In genomic region chrX:115562492-115562872, GRCh38 we compare ENCODE assay signal across 8 cellular contexts. TPM values are rescaled to one million over a fixed set of nuclear protein-coding genes. Genes with fewer than 3 reads are reported as not detected.
DNase-seq lines count a peak whose midpoint lies in the region; ATAC-seq and TF ChIP-seq lines count a peak whose summit lies in the region.

No MANE protein-coding gene starts in this region.

- TF ChIP-seq POLR2A in body of pancreas (IDR thresholded peaks at IDR 0.05): no peak

- H3K9me3 ChIP-seq in body of pancreas (no peaks in the 10 kb centered on the region), subcutaneous abdominal adipose tissue (ENCODE audit: control insufficient read depth in 5 of 5, low read length in 5 of 5) (no peaks in the 10 kb centered on the region)

- H3K27ac ChIP-seq in body of pancreas (peak overlapping the region in 3 of 4 donors; percentile 74 to 89 (median 83)), subcutaneous abdominal adipose tissue (ENCODE audit: low read depth, low read length) (peak overlapping the region; percentile 91)

- WGBS in body of pancreas, 2 donors: 35 to 47% methylated on average over 8 of the region's 8 CpGs

- H3K27me3 ChIP-seq in body of pancreas: no peaks in the 10 kb centered on the region
- H3K27me3 ChIP-seq in subcutaneous abdominal adipose tissue (ENCODE audit: control insufficient read depth in 5 of 5, insufficient read depth in 4 of 5, low read length in 5 of 5): peaks cover 5 to 31% (median 21%) of the 10 kb centered on the region in 5 donors

- DNase-seq in HT-29 (ENCODE audit: low spot score) (peak; percentile 24), body of pancreas (no peak), iPS-NIHi7 (ENCODE audit: extremely low spot score) (peak; percentile 22), posterior vena cava (ENCODE audit: low spot score) (no peak), OCI-M2 (lab: John Stamatoyannopoulos, UW; ENCODE audit: unreplicated experiment) (no peak)

- no peaks in the 10 kb centered on the region for H3K36me3 ChIP-seq in body of pancreas (replicated peaks in 1 of 2; ENCODE audit: insufficient read depth in 1 of 2, low read depth in 2 of 2)
- no peaks in the 10 kb centered on the region for H3K36me3 ChIP-seq in subcutaneous abdominal adipose tissue (ENCODE audit: control insufficient read depth in 5 of 5, insufficient read depth in 5 of 5, low read length in 5 of 5)

- intact Hi-C loops in body of pancreas (cut with DNase I): no loop called here
- intact Hi-C loops in posterior vena cava (cut with DNase I): loop anchor here (2.0 to 10.0 kb wide), 3 partner anchors 36 to 228 kb away; no protein-coding TSS in a partner anchor

- H3K9ac ChIP-seq in subcutaneous abdominal adipose tissue (ENCODE audit: low read length in 5 of 5): peak overlapping the region in 4 of 5 donors; percentile 71 to 84 (median 76)

- no peak overlapping the region for H3K4me3 ChIP-seq in body of pancreas
- H3K4me3 ChIP-seq in subcutaneous abdominal adipose tissue (ENCODE audit: low read depth in 1 of 5, low read length in 5 of 5): peak overlapping the region; percentile 65 to 82 (median 79)

- ATAC-seq in body of pancreas (no peak), GM18502 (IDR thresholded peaks at IDR 0.05; ENCODE audit: poor library complexity, unreplicated experiment) (no peak), HG03520 (IDR thresholded peaks at IDR 0.05; ENCODE audit: unreplicated experiment) (no peak)

- no peak for TF ChIP-seq CTCF in body of pancreas (IDR thresholded peaks at IDR 0.05)

- peaks cover 35% of the 10 kb centered on the region for H3K4me1 ChIP-seq in body of pancreas
- H3K4me1 ChIP-seq in subcutaneous abdominal adipose tissue (ENCODE audit: control insufficient read depth in 5 of 5, insufficient read depth in 5 of 5, low read length in 5 of 5): peaks cover 0 to 34% (median 14%) of the 10 kb centered on the region in 5 donors

RNA-seq across cellular contexts. Expression of gene PLS3, which starts 1.5 kb away (rescaled TPM):
- total RNA-seq in HT-29 (2014; rRNA removed; shearing (Covaris generic)): 19.6 and 30.3 TPM in 2 replicates
- total RNA-seq in body of pancreas (10 to 100 TPM; 34.8 to 47.5 TPM), posterior vena cava (100 to 1,000 TPM; 172 to 332 TPM)

Comparison
In these comparisons a context has a peak if more than half of its experiments do, and no peak if none do; other contexts are left out.
1. DNase-seq: peak in HT-29 (single experiment) and iPS-NIHi7 (single experiment); none in body of pancreas (0 of 4), posterior vena cava (single experiment) and OCI-M2 (single experiment).
2. H3K4me3 ChIP-seq: peak in subcutaneous abdominal adipose tissue (5 of 5); none in body of pancreas (0 of 2).